In the genomic region with DNA sequence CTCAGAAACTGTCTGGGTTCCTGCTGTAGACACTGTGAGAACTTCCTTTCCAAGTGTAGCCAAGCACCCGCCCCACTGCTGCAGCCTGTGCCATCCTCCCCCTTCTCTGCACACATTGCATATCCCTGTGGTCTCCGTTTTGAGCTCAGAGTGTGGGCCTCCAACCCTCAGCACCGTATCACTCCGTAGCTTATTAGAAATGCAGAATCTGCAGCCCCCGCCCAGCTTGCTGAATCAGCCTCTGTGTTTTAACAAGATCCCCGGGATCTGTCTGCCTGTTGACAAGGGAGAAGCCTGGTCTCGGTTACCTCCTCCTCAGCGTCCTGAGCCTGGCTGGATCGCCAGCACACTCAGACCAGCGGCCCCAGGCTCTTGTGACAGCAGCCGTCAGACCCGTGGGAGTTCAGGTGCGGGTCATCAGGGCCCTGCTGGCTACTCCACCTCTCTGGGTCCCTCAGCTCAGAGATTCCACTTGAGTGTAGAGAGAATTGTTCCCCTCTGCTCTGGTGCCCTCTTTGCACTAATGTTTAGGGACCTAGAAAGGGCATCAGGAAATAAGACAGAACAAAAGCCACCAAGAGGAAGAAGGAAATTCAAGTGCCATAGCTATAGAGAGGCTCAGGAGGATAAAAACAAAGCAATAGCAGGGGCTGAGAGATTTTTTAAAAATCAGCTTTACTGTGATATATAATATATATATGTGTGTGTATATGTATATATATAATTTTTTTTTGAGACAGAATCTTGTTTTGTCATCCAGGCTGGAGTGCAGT, we compare ENCODE assay signal across 8 cellular contexts.
DNase-seq lines count a peak whose midpoint lies in the region; ATAC-seq, FAIRE-seq and TF ChIP-seq lines count a peak whose summit lies in the region.

No MANE protein-coding gene starts in this region.

- H3K9me3 ChIP-seq in kidney (ENCODE audit: control insufficient read depth in 1 of 2, low read length in 2 of 2): no peaks in the 10 kb centered on the region

- peak overlapping the region; percentile 76 to 84 for H3K27ac Mint-ChIP-seq in activated naive CD4-positive, alpha-beta T cell treated with anti-CD3 and anti-CD28 coated beads, Interleukin-2, amount 50 U/mL, for 72 hours

- H3K9ac ChIP-seq in kidney (ENCODE audit: low read length in 2 of 2): no peak overlapping the region

- H3K36me3 Mint-ChIP-seq in activated naive CD4-positive, alpha-beta T cell treated with anti-CD3 and anti-CD28 coated beads, Interleukin-2, amount 50 U/mL, for 72 hours: peaks cover 0 to 15% of the 10 kb centered on the region in 2 donors

- H3K4me3 ChIP-seq in kidney (ENCODE audit: low read length in 2 of 2): no peak overlapping the region

- FAIRE-seq in kidney (lab: Jason Lieb, UNC): no peak

- peaks cover 0 to 6% of the 10 kb centered on the region in 2 donors for H3K9me3 Mint-ChIP-seq in activated naive CD4-positive, alpha-beta T cell treated with anti-CD3 and anti-CD28 coated beads, Interleukin-2, amount 50 U/mL, for 72 hours

- intact Hi-C loops in kidney (cut with DNase I): no loop called here

- H3K4me1 ChIP-seq in kidney (ENCODE audit: control insufficient read depth in 1 of 2, insufficient read depth in 1 of 2, low read depth in 1 of 2, low read length in 2 of 2): peaks cover 0 to 2% of the 10 kb centered on the region in 2 donors

- H3K36me3 ChIP-seq in kidney (ENCODE audit: control insufficient read depth in 1 of 2, insufficient read depth in 2 of 2, low read length in 2 of 2): no peaks in the 10 kb centered on the region

- peak; percentile 28 for DNase-seq in NCI-H69 (lab: John Stamatoyannopoulos, UW)
- no peak for DNase-seq in activated naive CD4-positive, alpha-beta T cell treated with anti-CD3 and anti-CD28 coated beads, Interleukin-2, amount 50 U/mL, for 72 hours (ENCODE audit: low spot score in 2 of 2)
- peak; percentile 29 for DNase-seq in kidney tubule cell (ENCODE audit: low spot score)
- DNase-seq in stimulated activated naive CD8-positive, alpha-beta T cell treated with anti-CD3 and anti-CD28 coated beads, Interleukin-15, Interleukin-2, amounts not matched to agents 100 U/mL and 50 U/mL, for 24 hours: peak; percentile 45
- DNase-seq in kidney: no peak
- no peak for DNase-seq in NCI-H226

- H3K27ac ChIP-seq in kidney (ENCODE audit: low read depth in 2 of 2, low read length in 2 of 2): no peak overlapping the region

- TF ChIP-seq CTCF in kidney (IDR thresholded peaks at IDR 0.05; ENCODE audit: borderline replicate concordance, extremely low read depth, insufficient read depth): no peak

- peak; percentile 26 to 64 for ATAC-seq in activated naive CD4-positive, alpha-beta T cell treated with anti-CD3 and anti-CD28 coated beads, Interleukin-2, amount 50 U/mL, for 72 hours
- peak; percentile 91 for ATAC-seq in stimulated activated naive CD8-positive, alpha-beta T cell treated with anti-CD3 and anti-CD28 coated beads, Interleukin-15, Interleukin-2, amounts not matched to agents 100 U/mL and 50 U/mL, for 24 hours
- ATAC-seq in GM21723 (IDR thresholded peaks at IDR 0.05; ENCODE audit: unreplicated experiment): no peak
- no peak for ATAC-seq in HG02571 (IDR thresholded peaks at IDR 0.05; ENCODE audit: unreplicated experiment)

Comparison
In these comparisons a context has a peak if more than half of its experiments do, and no peak if none do; other contexts are left out.
1. DNase-seq: peak in NCI-H69 (single experiment), kidney tubule cell (single experiment) and stimulated activated naive CD8-positive, alpha-beta T cell treated with anti-CD3 and anti-CD28 coated beads, Interleukin-15, Interleukin-2, amounts not matched to agents 100 U/mL and 50 U/mL, for 24 hours (single experiment); none in activated naive CD4-positive, alpha-beta T cell treated with anti-CD3 and anti-CD28 coated beads, Interleukin-2, amount 50 U/mL, for 72 hours (0 of 2), kidney (single experiment) and NCI-H226 (single experiment).
2. ATAC-seq: peak in activated naive CD4-positive, alpha-beta T cell treated with anti-CD3 and anti-CD28 coated beads, Interleukin-2, amount 50 U/mL, for 72 hours (2 of 2) and stimulated activated naive CD8-positive, alpha-beta T cell treated with anti-CD3 and anti-CD28 coated beads, Interleukin-15, Interleukin-2, amounts not matched to agents 100 U/mL and 50 U/mL, for 24 hours (single experiment); none in GM21723 (single experiment) and HG02571 (single experiment).